ENCODE assay signal across 1 cellular context in the genomic region with DNA sequence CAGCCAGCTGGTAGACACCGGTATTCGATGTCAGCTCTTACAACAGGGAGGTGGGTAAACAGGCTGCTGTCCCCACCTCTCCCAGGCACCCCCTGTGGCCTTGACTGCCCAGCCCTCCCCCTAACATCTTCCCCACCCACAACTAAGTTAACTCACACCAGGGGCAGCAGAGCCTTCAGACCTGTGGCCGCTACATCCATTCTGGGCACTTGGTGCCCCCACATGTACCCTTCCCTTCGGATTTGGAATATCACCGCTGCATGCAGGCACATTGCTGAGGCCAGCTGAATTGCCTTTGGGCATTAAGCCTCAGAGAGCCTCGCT.
TF ChIP-seq lines count a peak whose summit lies in the region.

No MANE protein-coding gene starts in this region.

TF ChIP-seq in GM23338, 12 proteins besides CTCF, POLR2A, EP300 and RAD21 (continued from another document):
- TF ChIP-seq, protein P1, sequence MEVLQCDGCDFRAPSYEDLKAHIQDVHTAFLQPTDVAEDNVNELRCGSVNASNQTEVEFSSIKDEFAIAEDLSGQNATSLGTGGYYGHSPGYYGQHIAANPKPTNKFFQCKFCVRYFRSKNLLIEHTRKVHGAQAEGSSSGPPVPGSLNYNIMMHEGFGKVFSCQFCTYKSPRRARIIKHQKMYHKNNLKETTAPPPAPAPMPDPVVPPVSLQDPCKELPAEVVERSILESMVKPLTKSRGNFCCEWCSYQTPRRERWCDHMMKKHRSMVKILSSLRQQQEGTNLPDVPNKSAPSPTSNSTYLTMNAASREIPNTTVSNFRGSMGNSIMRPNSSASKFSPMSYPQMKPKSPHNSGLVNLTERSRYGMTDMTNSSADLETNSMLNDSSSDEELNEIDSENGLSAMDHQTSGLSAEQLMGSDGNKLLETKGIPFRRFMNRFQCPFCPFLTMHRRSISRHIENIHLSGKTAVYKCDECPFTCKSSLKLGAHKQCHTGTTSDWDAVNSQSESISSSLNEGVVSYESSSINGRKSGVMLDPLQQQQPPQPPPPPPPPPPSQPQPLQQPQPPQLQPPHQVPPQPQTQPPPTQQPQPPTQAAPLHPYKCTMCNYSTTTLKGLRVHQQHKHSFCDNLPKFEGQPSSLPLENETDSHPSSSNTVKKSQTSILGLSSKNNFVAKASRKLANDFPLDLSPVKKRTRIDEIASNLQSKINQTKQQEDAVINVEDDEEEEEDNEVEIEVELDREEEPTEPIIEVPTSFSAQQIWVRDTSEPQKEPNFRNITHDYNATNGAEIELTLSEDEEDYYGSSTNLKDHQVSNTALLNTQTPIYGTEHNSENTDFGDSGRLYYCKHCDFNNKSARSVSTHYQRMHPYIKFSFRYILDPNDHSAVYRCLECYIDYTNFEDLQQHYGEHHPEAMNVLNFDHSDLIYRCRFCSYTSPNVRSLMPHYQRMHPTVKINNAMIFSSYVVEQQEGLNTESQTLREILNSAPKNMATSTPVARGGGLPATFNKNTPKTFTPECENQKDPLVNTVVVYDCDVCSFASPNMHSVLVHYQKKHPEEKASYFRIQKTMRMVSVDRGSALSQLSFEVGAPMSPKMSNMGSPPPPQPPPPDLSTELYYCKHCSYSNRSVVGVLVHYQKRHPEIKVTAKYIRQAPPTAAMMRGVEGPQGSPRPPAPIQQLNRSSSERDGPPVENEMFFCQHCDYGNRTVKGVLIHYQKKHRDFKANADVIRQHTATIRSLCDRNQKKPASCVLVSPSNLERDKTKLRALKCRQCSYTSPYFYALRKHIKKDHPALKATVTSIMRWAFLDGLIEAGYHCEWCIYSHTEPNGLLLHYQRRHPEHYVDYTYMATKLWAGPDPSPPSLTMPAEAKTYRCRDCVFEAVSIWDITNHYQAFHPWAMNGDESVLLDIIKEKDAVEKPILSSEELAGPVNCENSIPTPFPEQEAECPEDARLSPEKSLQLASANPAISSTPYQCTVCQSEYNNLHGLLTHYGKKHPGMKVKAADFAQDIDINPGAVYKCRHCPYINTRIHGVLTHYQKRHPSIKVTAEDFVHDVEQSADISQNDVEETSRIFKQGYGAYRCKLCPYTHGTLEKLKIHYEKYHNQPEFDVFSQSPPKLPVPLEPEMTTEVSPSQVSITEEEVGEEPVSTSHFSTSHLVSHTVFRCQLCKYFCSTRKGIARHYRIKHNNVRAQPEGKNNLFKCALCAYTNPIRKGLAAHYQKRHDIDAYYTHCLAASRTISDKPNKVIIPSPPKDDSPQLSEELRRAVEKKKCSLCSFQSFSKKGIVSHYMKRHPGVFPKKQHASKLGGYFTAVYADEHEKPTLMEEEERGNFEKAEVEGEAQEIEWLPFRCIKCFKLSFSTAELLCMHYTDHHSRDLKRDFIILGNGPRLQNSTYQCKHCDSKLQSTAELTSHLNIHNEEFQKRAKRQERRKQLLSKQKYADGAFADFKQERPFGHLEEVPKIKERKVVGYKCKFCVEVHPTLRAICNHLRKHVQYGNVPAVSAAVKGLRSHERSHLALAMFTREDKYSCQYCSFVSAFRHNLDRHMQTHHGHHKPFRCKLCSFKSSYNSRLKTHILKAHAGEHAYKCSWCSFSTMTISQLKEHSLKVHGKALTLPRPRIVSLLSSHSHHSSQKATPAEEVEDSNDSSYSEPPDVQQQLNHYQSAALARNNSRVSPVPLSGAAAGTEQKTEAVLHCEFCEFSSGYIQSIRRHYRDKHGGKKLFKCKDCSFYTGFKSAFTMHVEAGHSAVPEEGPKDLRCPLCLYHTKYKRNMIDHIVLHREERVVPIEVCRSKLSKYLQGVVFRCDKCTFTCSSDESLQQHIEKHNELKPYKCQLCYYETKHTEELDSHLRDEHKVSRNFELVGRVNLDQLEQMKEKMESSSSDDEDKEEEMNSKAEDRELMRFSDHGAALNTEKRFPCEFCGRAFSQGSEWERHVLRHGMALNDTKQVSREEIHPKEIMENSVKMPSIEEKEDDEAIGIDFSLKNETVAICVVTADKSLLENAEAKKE (CRISPR knock-in tag; IDR thresholded peaks at IDR 0.05) = no peak
- TF ChIP-seq EZH2 (IDR thresholded peaks at IDR 0.05; ENCODE audit: low read depth, unreplicated experiment) = no peak
- no peak for TF ChIP-seq STAT1 (IDR thresholded peaks at IDR 0.05; ENCODE audit: unreplicated experiment)
- TF ChIP-seq CREB1 (CRISPR knock-in tag; IDR thresholded peaks at IDR 0.05; ENCODE audit: low read depth) = no peak
- no peak for TF ChIP-seq ZNF114 (CRISPR knock-in tag; IDR thresholded peaks at IDR 0.05)
